Comparison of ENCODE assay signal across 10 cellular contexts in the genomic region with DNA sequence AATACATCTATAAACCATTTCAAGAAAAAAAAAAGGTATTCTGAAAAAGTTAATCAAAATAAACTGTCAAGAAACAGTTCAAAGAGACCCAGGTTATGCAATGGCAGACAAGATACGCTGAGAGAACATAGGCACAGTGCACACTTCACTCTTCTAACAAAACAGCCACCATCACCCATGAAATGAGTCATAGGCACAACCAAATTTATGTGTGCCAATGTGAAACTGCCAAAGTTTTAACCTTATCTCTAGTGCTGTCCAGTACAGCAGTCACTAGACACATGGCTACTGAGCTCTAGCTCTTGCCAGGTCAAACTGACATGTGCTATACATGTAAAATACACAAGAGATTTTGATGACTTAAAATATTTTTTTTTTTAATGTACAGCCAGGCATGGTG. TPM values are rescaled to one million over a fixed set of nuclear protein-coding genes. Genes with fewer than 3 reads are reported as not detected.
DNase-seq lines count a peak whose midpoint lies in the region; ATAC-seq, FAIRE-seq and TF ChIP-seq lines count a peak whose summit lies in the region.
"Had no signal": no experiment of that assay in that cellular context is flagged by ENCODE, and none has a peak within 500 bp of the region (broad histone marks: within the 10 kb centered on the region; RNA-seq: fewer than 3 reads in every experiment).

No MANE protein-coding gene starts in this region.

- H3K4me2 ChIP-seq in astrocyte (ENCODE audit: low read length): peak overlapping the region; percentile 20

- H3K4me1 Mint-ChIP-seq in CD8-positive, alpha-beta T cell (ENCODE audit: low read depth): peaks cover 29% of the 10 kb centered on the region
- H3K4me1 Mint-ChIP-seq in astrocyte (ENCODE audit: low read depth, unreplicated experiment): no peaks in the 10 kb centered on the region

- H3K27ac Mint-ChIP-seq in CD8-positive, alpha-beta T cell: peak overlapping the region; percentile 69
- H3K27ac Mint-ChIP-seq in astrocyte (ENCODE audit: unreplicated experiment): no peak overlapping the region

- H3K4me3 Mint-ChIP-seq in CD8-positive, alpha-beta T cell: peak overlapping the region; percentile 33
- no peak overlapping the region for H3K4me3 Mint-ChIP-seq in astrocyte (ENCODE audit: unreplicated experiment)

- no peak for TF ChIP-seq POLR2A in testis (IDR thresholded peaks at IDR 0.05)

- H4K20me1 ChIP-seq in astrocyte (ENCODE audit: insufficient read depth, low read length): no peaks in the 10 kb centered on the region

- intact Hi-C loops in CD8-positive, alpha-beta T cell (cut with DNase I, micrococcal nuclease): loop anchor here in 1 of 2 experiments (5.0 kb wide), 2 partner anchors 282 to 592 kb away; partner anchors contain the start of genes GTF2A1 and SEL1L
- intact Hi-C loops in testis (cut with DNase I; ENCODE audit: low total_unique reads): no loop called here

- H3K27me3 ChIP-seq in CD8-positive, alpha-beta T cell (ENCODE audit: insufficient read depth, low read length): no peaks in the 10 kb centered on the region
- H3K27me3 ChIP-seq in astrocyte (ENCODE audit: insufficient read depth, low read length): no peaks in the 10 kb centered on the region
- no peaks in the 10 kb centered on the region for H3K27me3 ChIP-seq in testis

- FAIRE-seq in astrocyte (lab: Jason Lieb, UNC) (no peak), GM19239 (lab: Jason Lieb, UNC) (no peak)

- no peak overlapping the region for H3K4me3 ChIP-seq in CD8-positive, alpha-beta T cell (ENCODE audit: low read depth, low read length)
- no peak overlapping the region for H3K4me3 ChIP-seq in astrocyte (ENCODE audit: insufficient read depth, low read depth, low read length)
- no peak overlapping the region for H3K4me3 ChIP-seq in testis

- CTCF ChIA-PET in CD8-positive, alpha-beta T cell (lab: Charles Lee): interaction anchor here (1.0 to 1.2 kb wide), 2 partner anchors 9 to 47 kb away, joined by 3 read pairs; no protein-coding TSS in a partner anchor

- 80 to 90% methylated on average over 1 of the region's 1 CpG for WGBS in testis, 2 donors

- H3K36me3 ChIP-seq in CD8-positive, alpha-beta T cell (ENCODE audit: insufficient read depth, low read length): no peaks in the 10 kb centered on the region
- H3K36me3 ChIP-seq in astrocyte (ENCODE audit: insufficient read depth, low read length): no peaks in the 10 kb centered on the region
- no peaks in the 10 kb centered on the region for H3K36me3 ChIP-seq in testis (ENCODE audit: low read depth, missing control alignments)

- H3K9me3 Mint-ChIP-seq in CD8-positive, alpha-beta T cell: no peaks in the 10 kb centered on the region
- no peaks in the 10 kb centered on the region for H3K9me3 Mint-ChIP-seq in astrocyte (ENCODE audit: unreplicated experiment)

- peaks cover 15% of the 10 kb centered on the region for H3K4me1 ChIP-seq in CD8-positive, alpha-beta T cell (ENCODE audit: insufficient read depth, low read length)
- H3K4me1 ChIP-seq in astrocyte (ENCODE audit: insufficient read depth, low read length) (peaks cover 5% of the 10 kb centered on the region), testis (peaks cover 7% of the 10 kb centered on the region)

- no peak for DNase-seq in CD8-positive, alpha-beta T cell
- DNase-seq in NCI-H69 (lab: John Stamatoyannopoulos, UW): peak; percentile 23
- no peak for DNase-seq in astrocyte (ENCODE audit: low read depth)
- DNase-seq in testis: no peak
- DNase-seq in COR-L47 (lab: John Stamatoyannopoulos, UW): no peak
- no peak for DNase-seq in GM19239 (ENCODE audit: insufficient read length, low spot score)
- DNase-seq in DMS 273 treated with DMSO at 0.1 percent for 48 hours (lab: John Stamatoyannopoulos, UW): no peak
- DNase-seq: WERI-Rb-1 had no signal

- POLR2A ChIA-PET in CD8-positive, alpha-beta T cell (lab: Charles Lee): no interaction called here

- H3K9ac ChIP-seq in astrocyte (ENCODE audit: low read length): no peak overlapping the region

- no peak for TF ChIP-seq CTCF in CD8-positive, alpha-beta T cell (IDR thresholded peaks at IDR 0.05)
- TF ChIP-seq CTCF in astrocyte (IDR thresholded peaks at IDR 0.05; ENCODE audit: insufficient read depth, low read depth, low read length) (no peak), testis (IDR thresholded peaks at IDR 0.05) (no peak)

- no peak overlapping the region for H3K27ac ChIP-seq in CD8-positive, alpha-beta T cell (ENCODE audit: low read depth, low read length)
- H3K27ac ChIP-seq in astrocyte (ENCODE audit: low read depth, low read length) (no peak overlapping the region), testis (no peak overlapping the region)

- H3K36me3 Mint-ChIP-seq in CD8-positive, alpha-beta T cell: peaks cover 6% of the 10 kb centered on the region
- H3K36me3 Mint-ChIP-seq in astrocyte (ENCODE audit: low read depth, unreplicated experiment): no peaks in the 10 kb centered on the region

- peaks cover 23% of the 10 kb centered on the region for H3K79me2 ChIP-seq in astrocyte (ENCODE audit: insufficient read depth, low read length)

- H2AFZ ChIP-seq in astrocyte (ENCODE audit: low read depth, low read length): no peak overlapping the region

- ATAC-seq in CD8-positive, alpha-beta T cell: peak; percentile 27
- peak; percentile 36 for ATAC-seq in GM18907 (IDR thresholded peaks at IDR 0.05; ENCODE audit: unreplicated experiment)

- H3K27me3 Mint-ChIP-seq in CD8-positive, alpha-beta T cell (ENCODE audit: low read depth): peaks cover 2% of the 10 kb centered on the region
- no peaks in the 10 kb centered on the region for H3K27me3 Mint-ChIP-seq in astrocyte (ENCODE audit: low read depth, unreplicated experiment)

- no peaks in the 10 kb centered on the region for H3K9me3 ChIP-seq in CD8-positive, alpha-beta T cell (ENCODE audit: low read length)
- H3K9me3 ChIP-seq in astrocyte (ENCODE audit: insufficient read depth, low read depth, low read length) (no peaks in the 10 kb centered on the region), testis (no peaks in the 10 kb centered on the region)

RNA-seq across cellular contexts. Expression of gene CEP128, which starts 1.4 kb away (rescaled TPM):
- total RNA-seq in CD8-positive, alpha-beta T cell: 1 to 10 TPM; 7.6 to 9.8 TPM
- total RNA-seq in astrocyte (4.1 and 6.4 TPM in 2 replicates), testis (10 to 100 TPM; 15.3 to 30.9 TPM)
- 8.5 TPM for polyA plus RNA-seq in testis (ENCODE audit: insufficient read depth, low read depth, low replicate concordance)

RNA-seq across cellular contexts. Expression of gene TSHR, which starts 15.3 kb away (rescaled TPM):
- not detected for total RNA-seq in CD8-positive, alpha-beta T cell
- total RNA-seq in astrocyte (not detected in 2 replicates), testis (under 1 TPM in 1 of 2 donors, not detected in 1; 0.87 TPM)
- polyA plus RNA-seq in testis (ENCODE audit: insufficient read depth, low read depth, low replicate concordance): 0.88 TPM
- total RNA-seq: fibroblast of villous mesenchyme had no signal
